ENCODE assay signal across 11 cellular contexts in the genomic region with DNA sequence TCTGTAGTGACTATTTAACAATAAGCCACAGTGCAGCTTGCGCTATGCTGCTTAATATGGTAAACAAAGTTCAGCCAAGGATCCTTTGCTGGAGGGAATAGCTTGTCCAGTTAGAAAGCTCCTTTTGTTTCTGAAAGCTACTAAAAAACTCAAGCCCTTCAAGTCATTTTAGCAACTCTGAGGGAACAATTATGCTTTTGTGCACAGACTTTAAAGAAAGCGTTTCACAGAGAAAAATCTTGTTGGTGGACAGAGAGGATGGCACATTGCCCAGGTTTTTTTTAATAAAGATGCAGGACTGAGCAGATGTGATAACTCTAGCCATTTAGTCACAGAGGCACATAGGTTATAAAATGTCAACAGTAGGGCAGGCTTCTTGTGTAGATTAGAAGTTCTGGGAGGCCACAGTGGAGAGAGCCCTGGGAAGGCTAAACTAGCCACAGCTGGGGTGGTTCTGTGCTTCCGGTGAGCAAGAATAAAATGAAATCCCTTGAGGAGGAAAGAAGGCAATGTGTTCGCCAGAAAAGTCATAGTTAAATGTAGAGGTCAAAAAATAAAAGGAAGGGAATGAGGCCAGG.
A peak's percentile ranks its signal among the peaks of the same experiment; 100 is the strongest.
DNase-seq lines count a peak whose midpoint lies in the region; ATAC-seq, FAIRE-seq and TF ChIP-seq lines count a peak whose summit lies in the region.
"Had no signal": no experiment of that assay in that cellular context is flagged by ENCODE, and none has a peak within 500 bp of the region (broad histone marks: within the 10 kb centered on the region; RNA-seq: fewer than 3 reads in every experiment).

No MANE protein-coding gene starts in this region.

- H3K9me3 ChIP-seq in kidney (ENCODE audit: control insufficient read depth in 1 of 2, low read length in 2 of 2) (no peaks in the 10 kb centered on the region), smooth muscle cell (replicated peaks; ENCODE audit: low read depth) (no peaks in the 10 kb centered on the region)

- H2AFZ ChIP-seq in smooth muscle cell (ENCODE audit: low read depth) = peak overlapping the region; percentile 49

- no peaks in the 10 kb centered on the region for H3K27me3 Mint-ChIP-seq in T-helper 2 cell treated with Interferon-gamma antibody and Interleukin-4, amounts not matched to agents 5 μg/mL and 100 μg/mL, for 36 hours (ENCODE audit: low read depth)

- peak overlapping the region; percentile 3 for H3K4me2 ChIP-seq in smooth muscle cell

- no peak for ATAC-seq in GM21390 (IDR thresholded peaks at IDR 0.05; ENCODE audit: unreplicated experiment)

- H3K4me3 Mint-ChIP-seq in T-helper 2 cell treated with Interferon-gamma antibody and Interleukin-4, amounts not matched to agents 5 μg/mL and 100 μg/mL, for 36 hours = no peak overlapping the region

- peak; percentile 12 for DNase-seq in HuH-7 (ENCODE audit: low spot score)
- peak; percentile 51 for DNase-seq in astrocyte of the hippocampus (ENCODE audit: low read depth, low spot score)
- no peak for DNase-seq in kidney
- DNase-seq in smooth muscle cell (lab: John Stamatoyannopoulos, UW; ENCODE audit: unreplicated experiment) = no peak
- no peak for DNase-seq in T-helper 2 cell treated with Interferon-gamma antibody and Interleukin-4, amounts not matched to agents 5 μg/mL and 100 μg/mL, for 36 hours (ENCODE audit: low spot score)
- DNase-seq in NCI-H2227 (lab: John Stamatoyannopoulos, UW; ENCODE audit: unreplicated experiment) = no peak
- DNase-seq in amniotic stem cell (lab: John Stamatoyannopoulos, UW) = no peak
- DNase-seq: activated effector memory CD4-positive, alpha-beta T cell treated with anti-CD3 and anti-CD28 coated beads, Interleukin-2, amount 50 U/mL, for 16 hours; effector CD4-positive, alpha-beta T cell; NCI-H1092 had no signal

- H3K36me3 ChIP-seq in kidney (ENCODE audit: control insufficient read depth in 1 of 2, insufficient read depth in 2 of 2, low read length in 2 of 2) (no peaks in the 10 kb centered on the region), smooth muscle cell (ENCODE audit: low read depth) (no peaks in the 10 kb centered on the region)

- H3K36me3 Mint-ChIP-seq in T-helper 2 cell treated with Interferon-gamma antibody and Interleukin-4, amounts not matched to agents 5 μg/mL and 100 μg/mL, for 36 hours (ENCODE audit: low read depth) = no peaks in the 10 kb centered on the region

- FAIRE-seq in kidney (lab: Jason Lieb, UNC) = no peak

- TF ChIP-seq CTCF in kidney (IDR thresholded peaks at IDR 0.05; ENCODE audit: borderline replicate concordance, extremely low read depth, insufficient read depth) (no peak), smooth muscle cell (IDR thresholded peaks at IDR 0.05; ENCODE audit: borderline replicate concordance, insufficient read depth, poor library complexity, severe bottlenecking) (no peak)

- H3K4me3 ChIP-seq in kidney (ENCODE audit: low read length in 2 of 2) (no peak overlapping the region), smooth muscle cell (no peak overlapping the region)

- H3K9me3 Mint-ChIP-seq in T-helper 2 cell treated with Interferon-gamma antibody and Interleukin-4, amounts not matched to agents 5 μg/mL and 100 μg/mL, for 36 hours = no peaks in the 10 kb centered on the region

- intact Hi-C loops in kidney (cut with DNase I) = no loop called here

- H3K27me3 ChIP-seq in smooth muscle cell (ENCODE audit: low read depth) = no peaks in the 10 kb centered on the region

- H3K9ac ChIP-seq in kidney (ENCODE audit: low read length in 2 of 2) (no peak overlapping the region), smooth muscle cell (ENCODE audit: low read depth) (no peak overlapping the region)

- no peak overlapping the region for H3K27ac Mint-ChIP-seq in T-helper 2 cell treated with Interferon-gamma antibody and Interleukin-4, amounts not matched to agents 5 μg/mL and 100 μg/mL, for 36 hours

- no peaks in the 10 kb centered on the region for H3K79me2 ChIP-seq in smooth muscle cell (ENCODE audit: low read depth)

- WGBS in smooth muscle cell (ENCODE audit: low lambda C conversion rate) = 64% methylated on average over 4 of the region's 4 CpGs

- no peaks in the 10 kb centered on the region for H3K4me1 Mint-ChIP-seq in T-helper 2 cell treated with Interferon-gamma antibody and Interleukin-4, amounts not matched to agents 5 μg/mL and 100 μg/mL, for 36 hours (ENCODE audit: low read depth)

- H3K27ac ChIP-seq in kidney (ENCODE audit: low read depth in 2 of 2, low read length in 2 of 2) = peak overlapping the region; percentile 18 to 40
- H3K27ac ChIP-seq in smooth muscle cell (ENCODE audit: low read depth) = no peak overlapping the region

- H4K20me1 ChIP-seq in smooth muscle cell (ENCODE audit: low read depth) = no peaks in the 10 kb centered on the region

- H3F3A ChIP-seq in smooth muscle cell (ENCODE audit: low read depth) = no peaks in the 10 kb centered on the region

- H3K4me1 ChIP-seq in kidney (ENCODE audit: control insufficient read depth in 1 of 2, insufficient read depth in 1 of 2, low read depth in 1 of 2, low read length in 2 of 2) (peaks cover 4 to 9% of the 10 kb centered on the region in 2 donors), smooth muscle cell (ENCODE audit: low read depth) (no peaks in the 10 kb centered on the region)

Comparison
In these comparisons a context has a peak if more than half of its experiments do, and no peak if none do; other contexts are left out.
1. DNase-seq: peak in HuH-7 (single experiment) and astrocyte of the hippocampus (single experiment); none in kidney (single experiment), smooth muscle cell (single experiment), T-helper 2 cell treated with Interferon-gamma antibody and Interleukin-4, amounts not matched to agents 5 μg/mL and 100 μg/mL, for 36 hours (single experiment), NCI-H2227 (single experiment) and amniotic stem cell (single experiment).